ENCODE assay signal across 13 cellular contexts in genomic region chr7:73742338-73742752, GRCh38. TPM values are rescaled to one million over a fixed set of nuclear protein-coding genes. Genes with fewer than 3 reads are reported as not detected.
DNase-seq lines count a peak whose midpoint lies in the region; ATAC-seq and TF ChIP-seq lines count a peak whose summit lies in the region.
"Had no signal": no experiment of that assay in that cellular context is flagged by ENCODE, and none has a peak within 500 bp of the region (broad histone marks: within the 10 kb centered on the region; RNA-seq: fewer than 3 reads in every experiment).

No MANE protein-coding gene starts in this region.

- H3K27me3 ChIP-seq in left lung, result no peaks in the 10 kb centered on the region
- H3K27me3 ChIP-seq in transverse colon, result no peaks in the 10 kb centered on the region

- TF ChIP-seq EP300 in transverse colon (IDR thresholded peaks at IDR 0.05; ENCODE audit: low read depth), result no peak

- H3K4me3 ChIP-seq in left lung (no peak overlapping the region), transverse colon (no peak overlapping the region)
- H3K4me3 ChIP-seq: A549 had no signal

- peak; percentile 13 for ATAC-seq in left lung
- ATAC-seq: A549; activated CD4-positive, CD25-positive, alpha-beta regulatory T cell treated with anti-CD3 and anti-CD28 coated beads, Interleukin-2, amount 50 U/mL, for 24 hours had no signal

- H3K4me1 ChIP-seq in left lung (peaks cover 12 to 14% of the 10 kb centered on the region in 2 donors), transverse colon (peaks cover 14 to 53% (median 36%) of the 10 kb centered on the region in 4 donors)

- TF ChIP-seq CTCF in VCaP (conservative IDR thresholded peaks at IDR 0.05), result no peak
- TF ChIP-seq CTCF in left lung (IDR thresholded peaks at IDR 0.05), result no peak
- peak in 2 of 5 experiments; percentile 32 to 39 for TF ChIP-seq CTCF in transverse colon (IDR thresholded peaks at IDR 0.05)

- peak overlapping the region; percentile 99 for H3K27ac ChIP-seq in VCaP
- peak overlapping the region; percentile 81 to 88 for H3K27ac ChIP-seq in left lung
- peak overlapping the region; percentile 86 to 98 (median 96) for H3K27ac ChIP-seq in transverse colon
- H3K27ac ChIP-seq: A549 had no signal

- 44% methylated on average over 7 of the region's 7 CpGs; no CpG with 5 or more reads in 1 of the 2 donors for WGBS in transverse colon (ENCODE audit: low coverage in 1 of 2), 2 donors

- no peaks in the 10 kb centered on the region for H3K9me3 ChIP-seq in left lung
- H3K9me3 ChIP-seq in transverse colon, result no peaks in the 10 kb centered on the region
- H3K9me3 ChIP-seq: A549 had no signal

- TF ChIP-seq POLR2A in transverse colon (IDR thresholded peaks at IDR 0.05), result no peak

- DNase-seq in NCI-H146 (lab: John Stamatoyannopoulos, UW) (peak; percentile 80), NCI-H146 treated with DMSO at 0.1 percent for 48 hours (lab: John Stamatoyannopoulos, UW; ENCODE audit: unreplicated experiment) (no peak), left lung (peak in 1 of 2 donors; percentile 61), transverse colon (no peak), GM19238 (ENCODE audit: insufficient read length, low spot score) (no peak)
- DNase-seq in activated T-cell treated with anti-CD3 and anti-CD28 coated beads, Interleukin-2, amount 50 U/mL, for 1 hour, result no peak
- DNase-seq in NK-92 treated with Interleukin-12 subunit alpha and Interleukin-12 subunit beta, amount 100 ng/mL, for 24 hours (lab: John Stamatoyannopoulos, UW), result no peak
- DNase-seq: activated gamma-delta T cell treated with Interleukin-2 at 50 U/mL for 16 hours, immature natural killer cell had no signal

- intact Hi-C loops in left lung (cut with DNase I), result no loop called here
- intact Hi-C loops in transverse colon (cut with DNase I; ENCODE audit: low total_unique reads), result no loop called here

- in situ Hi-C loops in transverse colon (cut with MboI; ENCODE audit: low pct_ligation_motif_present in 1 of 4, low pct_unique_long_range_greater_than_20kb in 1 of 4, low sequenced_read_pairs in 3 of 4), result no loop called here

- peaks cover 0 to 3% of the 10 kb centered on the region in 2 donors for H3K36me3 ChIP-seq in left lung
- H3K36me3 ChIP-seq in transverse colon, result no peaks in the 10 kb centered on the region

RNA-seq across cellular contexts. Expression of gene ABHD11, which starts 3.7 kb away (rescaled TPM):
- 10 to 100 TPM; 35.6 to 36.3 TPM for total RNA-seq in left lung
- 100 to 1,000 TPM; 108 to 177 (median 117) TPM for total RNA-seq in transverse colon

RNA-seq across cellular contexts. Expression of gene STX1A, which starts 22.9 kb away (rescaled TPM):
- 1 to 10 TPM; 5.4 to 6.9 TPM for total RNA-seq in left lung
- total RNA-seq in transverse colon, result 1 to 10 TPM; 4.1 to 6.0 (median 5.0) TPM

RNA-seq across cellular contexts. Expression of gene CLDN3, which starts 27.7 kb away (rescaled TPM):
- total RNA-seq in left lung (10 to 100 TPM; 23.8 to 35.9 TPM), transverse colon (1,000 to 10,000 TPM in 3 of 4 donors, 100 to 1,000 TPM in 1; 672 to 1,662 (median 1,512) TPM)
- total RNA-seq: M059J had no signal

RNA-seq across cellular contexts. Expression of gene BUD23, which starts 58.9 kb away (rescaled TPM):
- total RNA-seq in left lung (10 to 100 TPM; 44.6 to 66.3 TPM), transverse colon (10 to 100 TPM; 12.0 to 55.9 (median 30.3) TPM)

RNA-seq across cellular contexts. Expression of gene DNAJC30, which starts 59.1 kb away (rescaled TPM):
- 10 to 100 TPM; 10.3 to 10.4 TPM for total RNA-seq in left lung
- total RNA-seq in transverse colon, result 10 to 100 TPM in 1 of 4 donors, 1 to 10 TPM in 3; 1.9 to 26.7 (median 6.8) TPM

Comparison
In these comparisons a context has a peak if more than half of its experiments do, and no peak if none do; other contexts are left out.
1. RNA of gene CLDN3, which starts 27.7 kb away (total RNA-seq): 672 to 1,662 TPM in transverse colon; 23.8 to 35.9 TPM in left lung; every median in the first group is over 10 times any median in the second.
2. Peak in every context shown above with its lines, with median percentiles within 50 percentile points of each other: H3K27ac ChIP-seq.